7 cellular contexts compared by ENCODE assay signal in genomic region chr5:146541956-146542849, GRCh38. TPM values are rescaled to one million over a fixed set of nuclear protein-coding genes. Genes with fewer than 3 reads are reported as not detected.
DNase-seq lines count a peak whose midpoint lies in the region; ATAC-seq and TF ChIP-seq lines count a peak whose summit lies in the region.

No MANE protein-coding gene starts in this region.

- H3K4me1 ChIP-seq in hepatocyte (ENCODE audit: insufficient read depth): no peaks in the 10 kb centered on the region
- H3K4me1 ChIP-seq in spleen: no peaks in the 10 kb centered on the region

- ATAC-seq in GM18498 (IDR thresholded peaks at IDR 0.05; ENCODE audit: unreplicated experiment): peak; percentile 99
- ATAC-seq in HG02588 (IDR thresholded peaks at IDR 0.05; ENCODE audit: unreplicated experiment): peak; percentile 98
- peak; percentile 66 to 87 (median 75) for ATAC-seq in T-cell (replicated peaks in 1 of 4)

- H3K4me3 ChIP-seq in hepatocyte: no peak overlapping the region
- no peak overlapping the region for H3K4me3 ChIP-seq in spleen

- peaks cover 0 to 6% (median 0%) of the 10 kb centered on the region in 3 donors for H3K4me1 Mint-ChIP-seq in T-cell

- H3K79me2 ChIP-seq in hepatocyte: no peaks in the 10 kb centered on the region

- CTCF ChIA-PET in T-cell (lab: Charles Lee): interaction anchor here (0.6 to 3.8 kb wide), 16 partner anchors 8 to 647 kb away, joined by 3 to 53 read pairs (median 4); no protein-coding TSS in a partner anchor

- 34% methylated on average over 16 of the region's 16 CpGs for WGBS in hepatocyte (ENCODE audit: low lambda C conversion rate, missing lambda C conversion rate)
- WGBS in spleen, 5 donors: 32 to 39% (median 37%) methylated on average over 16 of the region's 16 CpGs

- peak; percentile 90 for TF ChIP-seq CTCF in hepatocyte (IDR thresholded peaks at IDR 0.05; ENCODE audit: poor library complexity)
- peak in 10 of 11 experiments; percentile 44 to 82 (median 73) for TF ChIP-seq CTCF in spleen (IDR thresholded peaks at IDR 0.05 in 8 of 11, conservative IDR thresholded peaks at IDR 0.05 in 3 of 11)

- H3K27me3 ChIP-seq in hepatocyte (no peaks in the 10 kb centered on the region), spleen (replicated peaks in 1 of 7) (no peaks in the 10 kb centered on the region)

- H3K9me3 ChIP-seq in hepatocyte (ENCODE audit: low read depth) (no peaks in the 10 kb centered on the region), spleen (no peaks in the 10 kb centered on the region)

- no peak for TF ChIP-seq POLR2A in spleen (IDR thresholded peaks at IDR 0.05)

- H3K36me3 ChIP-seq in hepatocyte (replicated peaks; ENCODE audit: insufficient read depth, low read depth) (no peaks in the 10 kb centered on the region), spleen (no peaks in the 10 kb centered on the region)

- no peaks in the 10 kb centered on the region for H3K36me3 Mint-ChIP-seq in T-cell

- intact Hi-C loops in spleen (cut with DNase I; ENCODE audit: low total_unique reads): no loop called here

- peak; percentile 23 for DNase-seq in NCI-H1048 (lab: John Stamatoyannopoulos, UW)
- DNase-seq in T-cell: peak; percentile 16 to 70 (median 58)
- DNase-seq in amniotic epithelial cell (ENCODE audit: low read depth): peak; percentile 48
- DNase-seq in hepatocyte (ENCODE audit: low spot score): peak; percentile 83
- peak; percentile 85 for DNase-seq in spleen

- H3K4me2 ChIP-seq in hepatocyte: no peak overlapping the region

- H3K27me3 Mint-ChIP-seq in T-cell: peaks cover 1 to 3% of the 10 kb centered on the region in 2 donors

- POLR2A ChIA-PET in T-cell (lab: Charles Lee): interaction anchor here in 1 of 2 donors (0.6 kb wide), 1 partner anchor 59 kb away, joined by 5 read pairs; no protein-coding TSS in a partner anchor

- no peak overlapping the region for H3K27ac Mint-ChIP-seq in T-cell

- H3K9me3 Mint-ChIP-seq in T-cell: no peaks in the 10 kb centered on the region

- H4K20me1 ChIP-seq in hepatocyte (ENCODE audit: insufficient read depth, poor library complexity, severe bottlenecking): no peaks in the 10 kb centered on the region

- H2AFZ ChIP-seq in hepatocyte: no peak overlapping the region

- no peaks in the 10 kb centered on the region for H3K9me2 ChIP-seq in hepatocyte (replicated peaks; ENCODE audit: insufficient read depth)

- H3K27ac ChIP-seq in hepatocyte (no peak overlapping the region), spleen (no peak overlapping the region)

- no peak overlapping the region for H3K4me3 Mint-ChIP-seq in T-cell

RNA-seq across cellular contexts. Expression of gene GPR151, which starts 26.2 kb away (rescaled TPM):
- total RNA-seq in T-cell: not detected
- total RNA-seq in hepatocyte: 0.03 TPM in 1 of 2 replicates, not detected in the other
- polyA plus RNA-seq in hepatocyte: not detected in 2 replicates
- not detected for total RNA-seq in spleen
- polyA plus RNA-seq in spleen: not detected

Comparison
In these comparisons a context has a peak if more than half of its experiments do, and no peak if none do; other contexts are left out.
1. DNase-seq: peak in every context shown above with its lines; median percentile 85 in spleen; 83 in hepatocyte; 58 in T-cell; 48 in amniotic epithelial cell; 23 in NCI-H1048.